Comparison of ENCODE assay signal across 23 cellular contexts in genomic region chr22:48347311-48347710, GRCh38.
"Had no signal": no experiment of that assay in that cellular context is flagged by ENCODE, and none has a peak within 500 bp of the region (broad histone marks: within the 10 kb centered on the region; RNA-seq: fewer than 3 reads in every experiment).

No MANE protein-coding gene starts in this region.

- H3K27ac ChIP-seq: HL-60, KMS-11, RWPE1, SJSA1, SK-N-MC had no signal

- H3K27me3 ChIP-seq: SJSA1 had no signal

- H3K9me3 ChIP-seq: SJSA1 had no signal

- H3K4me2 ChIP-seq: KMS-11 had no signal

- H3K4me3 ChIP-seq: K562, SJSA1, SK-N-MC had no signal

- H3K4me1 ChIP-seq: SJSA1 had no signal

- FAIRE-seq: HTR-8/SVneo, K562 had no signal

- ATAC-seq: K562, Panc1, PC-3 had no signal

- DNase-seq: Kasumi-1, MM.1S, NCI-H1092 treated with DMSO at 0.1 percent for 48 hours, NCI-H1436, NCI-H187, NCI-H2029, NCI-H2081 treated with DMSO at 0.1 percent for 48 hours, NCI-H2171, NCI-H226, NCI-H510A, NCI-H524 treated with DMSO at 0.1 percent for 48 hours, NCI-H69, NCI-H774, PC-3, SHP77 treated with DMSO at 0.1 percent for 48 hours had no signal

- H3K36me3 ChIP-seq: SJSA1 had no signal
